Comparison of ENCODE assay signal across 1 cellular context in genomic region chr16:75251280-75252048, GRCh38.
TF ChIP-seq lines count a peak whose summit lies in the region.

Gene BCAR1, minus strand, starts transcription at chr16:75251624. Its CDS starts 142 bp downstream, at chr16:75251482.

TF ChIP-seq in K562, 482 proteins besides CTCF, POLR2A, EP300 and RAD21 (continued from another document and continues in another):
- TF ChIP-seq NR0B1 (IDR thresholded peaks at IDR 0.05; ENCODE audit: partially characterized antibody): no peak
- TF ChIP-seq TBP (optimal IDR thresholded peaks at IDR 0.05; ENCODE audit: low read depth, low read length): peak; percentile 53
- TF ChIP-seq, protein P1, sequence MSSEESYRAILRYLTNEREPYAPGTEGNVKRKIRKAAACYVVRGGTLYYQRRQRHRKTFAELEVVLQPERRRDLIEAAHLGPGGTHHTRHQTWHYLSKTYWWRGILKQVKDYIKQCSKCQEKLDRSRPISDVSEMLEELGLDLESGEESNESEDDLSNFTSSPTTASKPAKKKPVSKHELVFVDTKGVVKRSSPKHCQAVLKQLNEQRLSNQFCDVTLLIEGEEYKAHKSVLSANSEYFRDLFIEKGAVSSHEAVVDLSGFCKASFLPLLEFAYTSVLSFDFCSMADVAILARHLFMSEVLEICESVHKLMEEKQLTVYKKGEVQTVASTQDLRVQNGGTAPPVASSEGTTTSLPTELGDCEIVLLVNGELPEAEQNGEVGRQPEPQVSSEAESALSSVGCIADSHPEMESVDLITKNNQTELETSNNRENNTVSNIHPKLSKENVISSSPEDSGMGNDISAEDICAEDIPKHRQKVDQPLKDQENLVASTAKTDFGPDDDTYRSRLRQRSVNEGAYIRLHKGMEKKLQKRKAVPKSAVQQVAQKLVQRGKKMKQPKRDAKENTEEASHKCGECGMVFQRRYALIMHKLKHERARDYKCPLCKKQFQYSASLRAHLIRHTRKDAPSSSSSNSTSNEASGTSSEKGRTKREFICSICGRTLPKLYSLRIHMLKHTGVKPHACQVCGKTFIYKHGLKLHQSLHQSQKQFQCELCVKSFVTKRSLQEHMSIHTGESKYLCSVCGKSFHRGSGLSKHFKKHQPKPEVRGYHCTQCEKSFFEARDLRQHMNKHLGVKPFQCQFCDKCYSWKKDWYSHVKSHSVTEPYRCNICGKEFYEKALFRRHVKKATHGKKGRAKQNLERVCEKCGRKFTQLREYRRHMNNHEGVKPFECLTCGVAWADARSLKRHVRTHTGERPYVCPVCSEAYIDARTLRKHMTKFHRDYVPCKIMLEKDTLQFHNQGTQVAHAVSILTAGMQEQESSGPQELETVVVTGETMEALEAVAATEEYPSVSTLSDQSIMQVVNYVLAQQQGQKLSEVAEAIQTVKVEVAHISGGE (CRISPR knock-in tag; IDR thresholded peaks at IDR 0.05): peak in 1 of 3 experiments; percentile 57; a peak in 1 of 6 replicates
- TF ChIP-seq HNRNPLL (IDR thresholded peaks at IDR 0.05; ENCODE audit: low read depth, low read length, poor library complexity, severe bottlenecking): no peak
- TF ChIP-seq ZNF655 (CRISPR knock-in tag; IDR thresholded peaks at IDR 0.05): no peak
- TF ChIP-seq ZNF347 (CRISPR knock-in tag; IDR thresholded peaks at IDR 0.05; ENCODE audit: low read depth): no peak
- TF ChIP-seq MEIS2 (IDR thresholded peaks at IDR 0.05; ENCODE audit: partially characterized antibody): no peak
- TF ChIP-seq RUNX1 (IDR thresholded peaks at IDR 0.05; ENCODE audit: low read depth): no peak
- TF ChIP-seq, protein P2, sequence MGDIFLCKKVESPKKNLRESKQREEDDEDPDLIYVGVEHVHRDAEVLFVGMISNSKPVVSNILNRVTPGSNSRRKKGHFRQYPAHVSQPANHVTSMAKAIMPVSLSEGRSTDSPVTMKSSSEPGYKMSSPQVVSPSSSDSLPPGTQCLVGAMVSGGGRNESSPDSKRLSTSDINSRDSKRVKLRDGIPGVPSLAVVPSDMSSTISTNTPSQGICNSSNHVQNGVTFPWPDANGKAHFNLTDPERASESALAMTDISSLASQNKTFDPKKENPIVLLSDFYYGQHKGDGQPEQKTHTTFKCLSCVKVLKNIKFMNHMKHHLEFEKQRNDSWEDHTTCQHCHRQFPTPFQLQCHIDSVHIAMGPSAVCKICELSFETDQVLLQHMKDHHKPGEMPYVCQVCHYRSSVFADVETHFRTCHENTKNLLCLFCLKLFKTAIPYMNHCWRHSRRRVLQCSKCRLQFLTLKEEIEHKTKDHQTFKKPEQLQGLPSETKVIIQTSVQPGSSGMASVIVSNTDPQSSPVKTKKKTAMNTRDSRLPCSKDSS (IDR thresholded peaks at IDR 0.05; ENCODE audit: low read depth, partially characterized antibody): no peak
- TF ChIP-seq SMARCC2 (IDR thresholded peaks at IDR 0.05; ENCODE audit: low read depth): no peak
- TF ChIP-seq POLR2G (IDR thresholded peaks at IDR 0.05; ENCODE audit: low read depth, low read length): peak; percentile 80
- TF ChIP-seq RBFOX2 (IDR thresholded peaks at IDR 0.05; ENCODE audit: low read depth, low read length): peak; percentile 64
- no peak for TF ChIP-seq ZNF699 (CRISPR knock-in tag; IDR thresholded peaks at IDR 0.05; ENCODE audit: insufficient replicate concordance)
- TF ChIP-seq SPI1 (IDR thresholded peaks at IDR 0.05; ENCODE audit: borderline replicate concordance, low read depth, low read length): no peak
- TF ChIP-seq BHLHE40 (IDR thresholded peaks at IDR 0.05; ENCODE audit: low read length): 0 out of 2 replicates have a peak, but pooled peaks have one; percentile 9
- TF ChIP-seq TCFL5 (CRISPR knock-in tag; conservative IDR thresholded peaks at IDR 0.05): no peak
- no peak for TF ChIP-seq TAF9B (IDR thresholded peaks at IDR 0.05; ENCODE audit: partially characterized antibody)
- no peak for TF ChIP-seq SNIP1 (IDR thresholded peaks at IDR 0.05; ENCODE audit: low read depth)
- TF ChIP-seq ZNF764 (CRISPR knock-in tag; IDR thresholded peaks at IDR 0.05; ENCODE audit: low read depth): no peak
- TF ChIP-seq KAT2B (IDR thresholded peaks at IDR 0.05; ENCODE audit: low read depth, low read length): no peak
- TF ChIP-seq, protein P3, sequence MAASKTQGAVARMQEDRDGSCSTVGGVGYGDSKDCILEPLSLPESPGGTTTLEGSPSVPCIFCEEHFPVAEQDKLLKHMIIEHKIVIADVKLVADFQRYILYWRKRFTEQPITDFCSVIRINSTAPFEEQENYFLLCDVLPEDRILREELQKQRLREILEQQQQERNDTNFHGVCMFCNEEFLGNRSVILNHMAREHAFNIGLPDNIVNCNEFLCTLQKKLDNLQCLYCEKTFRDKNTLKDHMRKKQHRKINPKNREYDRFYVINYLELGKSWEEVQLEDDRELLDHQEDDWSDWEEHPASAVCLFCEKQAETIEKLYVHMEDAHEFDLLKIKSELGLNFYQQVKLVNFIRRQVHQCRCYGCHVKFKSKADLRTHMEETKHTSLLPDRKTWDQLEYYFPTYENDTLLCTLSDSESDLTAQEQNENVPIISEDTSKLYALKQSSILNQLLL (CRISPR knock-in tag; IDR thresholded peaks at IDR 0.05; ENCODE audit: borderline replicate concordance): no peak
- TF ChIP-seq ZFP1 (CRISPR knock-in tag; IDR thresholded peaks at IDR 0.05): no peak
- no peak for TF ChIP-seq ZNF76 (CRISPR knock-in tag; IDR thresholded peaks at IDR 0.05; ENCODE audit: borderline replicate concordance)
- TF ChIP-seq, protein P4, sequence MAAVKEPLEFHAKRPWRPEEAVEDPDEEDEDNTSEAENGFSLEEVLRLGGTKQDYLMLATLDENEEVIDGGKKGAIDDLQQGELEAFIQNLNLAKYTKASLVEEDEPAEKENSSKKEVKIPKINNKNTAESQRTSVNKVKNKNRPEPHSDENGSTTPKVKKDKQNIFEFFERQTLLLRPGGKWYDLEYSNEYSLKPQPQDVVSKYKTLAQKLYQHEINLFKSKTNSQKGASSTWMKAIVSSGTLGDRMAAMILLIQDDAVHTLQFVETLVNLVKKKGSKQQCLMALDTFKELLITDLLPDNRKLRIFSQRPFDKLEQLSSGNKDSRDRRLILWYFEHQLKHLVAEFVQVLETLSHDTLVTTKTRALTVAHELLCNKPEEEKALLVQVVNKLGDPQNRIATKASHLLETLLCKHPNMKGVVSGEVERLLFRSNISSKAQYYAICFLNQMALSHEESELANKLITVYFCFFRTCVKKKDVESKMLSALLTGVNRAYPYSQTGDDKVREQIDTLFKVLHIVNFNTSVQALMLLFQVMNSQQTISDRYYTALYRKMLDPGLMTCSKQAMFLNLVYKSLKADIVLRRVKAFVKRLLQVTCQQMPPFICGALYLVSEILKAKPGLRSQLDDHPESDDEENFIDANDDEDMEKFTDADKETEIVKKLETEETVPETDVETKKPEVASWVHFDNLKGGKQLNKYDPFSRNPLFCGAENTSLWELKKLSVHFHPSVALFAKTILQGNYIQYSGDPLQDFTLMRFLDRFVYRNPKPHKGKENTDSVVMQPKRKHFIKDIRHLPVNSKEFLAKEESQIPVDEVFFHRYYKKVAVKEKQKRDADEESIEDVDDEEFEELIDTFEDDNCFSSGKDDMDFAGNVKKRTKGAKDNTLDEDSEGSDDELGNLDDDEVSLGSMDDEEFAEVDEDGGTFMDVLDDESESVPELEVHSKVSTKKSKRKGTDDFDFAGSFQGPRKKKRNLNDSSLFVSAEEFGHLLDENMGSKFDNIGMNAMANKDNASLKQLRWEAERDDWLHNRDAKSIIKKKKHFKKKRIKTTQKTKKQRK (IDR thresholded peaks at IDR 0.05; ENCODE audit: borderline replicate concordance, low read depth, low read length): no peak
- TF ChIP-seq GABPB2 (CRISPR knock-in tag; conservative IDR thresholded peaks at IDR 0.05): no peak
- no peak for TF ChIP-seq ATF4 (CRISPR knock-in tag; IDR thresholded peaks at IDR 0.05)
- TF ChIP-seq, protein P5, sequence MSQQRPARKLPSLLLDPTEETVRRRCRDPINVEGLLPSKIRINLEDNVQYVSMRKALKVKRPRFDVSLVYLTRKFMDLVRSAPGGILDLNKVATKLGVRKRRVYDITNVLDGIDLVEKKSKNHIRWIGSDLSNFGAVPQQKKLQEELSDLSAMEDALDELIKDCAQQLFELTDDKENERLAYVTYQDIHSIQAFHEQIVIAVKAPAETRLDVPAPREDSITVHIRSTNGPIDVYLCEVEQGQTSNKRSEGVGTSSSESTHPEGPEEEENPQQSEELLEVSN (IDR thresholded peaks at IDR 0.05; ENCODE audit: borderline replicate concordance in 1 of 2, extremely low read depth in 1 of 2, insufficient read depth in 1 of 2, insufficient read length in 1 of 2, low read depth in 1 of 2, low read length in 1 of 2, poor library complexity in 1 of 2, severe bottlenecking in 1 of 2): peak; percentile 24 to 81
- TF ChIP-seq POLR2AphosphoS5 (IDR thresholded peaks at IDR 0.05; ENCODE audit: control insufficient read depth, insufficient read depth, low read depth, low read length): peak; percentile 56; the same call in 1 of the 2 replicates
- peak; percentile 70 for TF ChIP-seq ZFX (CRISPR knock-in tag; IDR thresholded peaks at IDR 0.05)
- TF ChIP-seq, protein P6, sequence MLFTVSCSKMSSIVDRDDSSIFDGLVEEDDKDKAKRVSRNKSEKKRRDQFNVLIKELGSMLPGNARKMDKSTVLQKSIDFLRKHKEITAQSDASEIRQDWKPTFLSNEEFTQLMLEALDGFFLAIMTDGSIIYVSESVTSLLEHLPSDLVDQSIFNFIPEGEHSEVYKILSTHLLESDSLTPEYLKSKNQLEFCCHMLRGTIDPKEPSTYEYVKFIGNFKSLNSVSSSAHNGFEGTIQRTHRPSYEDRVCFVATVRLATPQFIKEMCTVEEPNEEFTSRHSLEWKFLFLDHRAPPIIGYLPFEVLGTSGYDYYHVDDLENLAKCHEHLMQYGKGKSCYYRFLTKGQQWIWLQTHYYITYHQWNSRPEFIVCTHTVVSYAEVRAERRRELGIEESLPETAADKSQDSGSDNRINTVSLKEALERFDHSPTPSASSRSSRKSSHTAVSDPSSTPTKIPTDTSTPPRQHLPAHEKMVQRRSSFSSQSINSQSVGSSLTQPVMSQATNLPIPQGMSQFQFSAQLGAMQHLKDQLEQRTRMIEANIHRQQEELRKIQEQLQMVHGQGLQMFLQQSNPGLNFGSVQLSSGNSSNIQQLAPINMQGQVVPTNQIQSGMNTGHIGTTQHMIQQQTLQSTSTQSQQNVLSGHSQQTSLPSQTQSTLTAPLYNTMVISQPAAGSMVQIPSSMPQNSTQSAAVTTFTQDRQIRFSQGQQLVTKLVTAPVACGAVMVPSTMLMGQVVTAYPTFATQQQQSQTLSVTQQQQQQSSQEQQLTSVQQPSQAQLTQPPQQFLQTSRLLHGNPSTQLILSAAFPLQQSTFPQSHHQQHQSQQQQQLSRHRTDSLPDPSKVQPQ (CRISPR knock-in tag; IDR thresholded peaks at IDR 0.05; ENCODE audit: borderline replicate concordance): no peak
- TF ChIP-seq PHB2 (IDR thresholded peaks at IDR 0.05; ENCODE audit: low read depth): no peak
- no peak for TF ChIP-seq TAF15 (IDR thresholded peaks at IDR 0.05; ENCODE audit: low read depth, low read length)
- no peak for TF ChIP-seq TEAD2 (tag; IDR thresholded peaks at IDR 0.05)
- TF ChIP-seq, protein P7, sequence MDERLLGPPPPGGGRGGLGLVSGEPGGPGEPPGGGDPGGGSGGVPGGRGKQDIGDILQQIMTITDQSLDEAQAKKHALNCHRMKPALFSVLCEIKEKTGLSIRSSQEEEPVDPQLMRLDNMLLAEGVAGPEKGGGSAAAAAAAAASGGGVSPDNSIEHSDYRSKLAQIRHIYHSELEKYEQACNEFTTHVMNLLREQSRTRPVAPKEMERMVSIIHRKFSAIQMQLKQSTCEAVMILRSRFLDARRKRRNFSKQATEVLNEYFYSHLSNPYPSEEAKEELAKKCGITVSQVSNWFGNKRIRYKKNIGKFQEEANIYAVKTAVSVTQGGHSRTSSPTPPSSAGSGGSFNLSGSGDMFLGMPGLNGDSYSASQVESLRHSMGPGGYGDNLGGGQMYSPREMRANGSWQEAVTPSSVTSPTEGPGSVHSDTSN (CRISPR knock-in tag; IDR thresholded peaks at IDR 0.05; ENCODE audit: low read depth): no peak
- TF ChIP-seq, protein P7 (tag; conservative IDR thresholded peaks at IDR 0.05; ENCODE audit: low read depth): no peak
- TF ChIP-seq SMAD3 (CRISPR knock-in tag; conservative IDR thresholded peaks at IDR 0.05): no peak
- TF ChIP-seq HOXB6 (CRISPR knock-in tag; IDR thresholded peaks at IDR 0.05; ENCODE audit: borderline replicate concordance): no peak
- TF ChIP-seq NR2C2 (CRISPR knock-in tag; IDR thresholded peaks at IDR 0.05): no peak
- TF ChIP-seq NR2C2 (tag; IDR thresholded peaks at IDR 0.05): peak; percentile 37; the same call in 1 of the 2 replicates
- TF ChIP-seq E2F3 (CRISPR knock-in tag; IDR thresholded peaks at IDR 0.05): no peak
